8 cellular contexts compared by ENCODE assay signal in genomic region chrX:109774706-109775105, GRCh38.
DNase-seq lines count a peak whose midpoint lies in the region; ATAC-seq and TF ChIP-seq lines count a peak whose summit lies in the region.

No MANE protein-coding gene starts in this region.

- peak; percentile 99 for ATAC-seq in GM21423 (IDR thresholded peaks at IDR 0.05; ENCODE audit: unreplicated experiment)
- ATAC-seq in HG03558 (IDR thresholded peaks at IDR 0.05; ENCODE audit: extremely low read depth, unreplicated experiment), result peak; percentile 94

- DNase-seq in ELR (ENCODE audit: low read depth), result peak; percentile 86
- DNase-seq in fibroblast of pulmonary artery (ENCODE audit: low read depth), result peak; percentile 84
- no peak for DNase-seq in SHP77 (lab: John Stamatoyannopoulos, UW)
- DNase-seq in NCI-H510A (lab: John Stamatoyannopoulos, UW), result no peak
- DNase-seq in stimulated activated CD4-positive, alpha-beta T cell treated with anti-CD3 and anti-CD28 coated beads, Interleukin-2, amount 100 ng/mL, for 48 hours, result no peak
- DNase-seq in NCI-H128 (lab: John Stamatoyannopoulos, UW; ENCODE audit: unreplicated experiment), result no peak

- TF ChIP-seq CTCF in fibroblast of pulmonary artery (IDR thresholded peaks at IDR 0.05; ENCODE audit: low read length, missing control alignments), result no peak

- H3K4me3 ChIP-seq in fibroblast of pulmonary artery (replicated peaks; ENCODE audit: low read depth, low read length), result no peak overlapping the region

Comparison
In these comparisons a context has a peak if more than half of its experiments do, and no peak if none do; other contexts are left out.
1. DNase-seq: peak in ELR (single experiment) and fibroblast of pulmonary artery (single experiment); none in SHP77 (0 of 2), NCI-H510A (single experiment), stimulated activated CD4-positive, alpha-beta T cell treated with anti-CD3 and anti-CD28 coated beads, Interleukin-2, amount 100 ng/mL, for 48 hours (0 of 2) and NCI-H128 (single experiment).